Comparison of ENCODE assay signal across 24 cellular contexts in the genomic region with DNA sequence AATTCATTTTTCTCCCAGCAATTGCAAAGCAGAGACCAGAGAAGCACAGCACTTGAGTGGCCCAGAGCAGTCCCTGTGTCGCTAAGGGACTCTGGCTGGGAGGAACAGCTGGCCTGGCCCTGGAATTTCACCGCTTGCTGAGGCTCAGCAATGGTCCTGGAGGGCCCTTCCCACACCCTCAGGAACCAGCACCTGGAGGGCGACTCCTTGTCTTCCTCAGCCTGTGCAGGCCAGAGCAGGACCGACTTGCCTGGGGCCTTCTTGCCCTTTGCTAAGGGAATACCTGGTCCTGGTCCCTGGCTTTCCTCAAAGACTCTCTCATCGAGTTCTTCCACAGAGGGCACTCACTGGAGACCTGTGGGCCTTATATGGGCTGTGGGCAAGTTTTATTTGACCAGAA.
"Had no signal": no experiment of that assay in that cellular context is flagged by ENCODE, and none has a peak within 500 bp of the region (broad histone marks: within the 10 kb centered on the region; RNA-seq: fewer than 3 reads in every experiment).

No MANE protein-coding gene starts in this region.

- DNase-seq: dorsolateral prefrontal cortex; effector CD4-positive, alpha-beta T cell; foreskin fibroblast; gastrocnemius medialis; head of caudate nucleus; kidney; left lung; mesenchymal stem cell; mucosa of descending colon; naive B cell; nucleus accumbens; stimulated activated CD4-positive, alpha-beta T cell treated with anti-CD3 and anti-CD28 coated beads, Interleukin-12 subunit alpha, Interleukin-12 subunit beta, amount 100 ng/mL, for 4 hours; stimulated activated CD4-positive, alpha-beta T cell treated with anti-CD3 and anti-CD28 coated beads, Interleukin-1b, Interleukin-23, amount 100 ng/mL, for 48 hours; stimulated activated CD4-positive, alpha-beta T cell treated with anti-CD3 and anti-CD28 coated beads, Interleukin-4, amount 100 ng/mL, for 1 hour; stimulated activated naive CD4-positive, alpha-beta T cell treated with Interleukin-2 at 50 U/mL for 16 hours; stomach; thyroid gland; trophoblast cell had no signal

- H3K27ac ChIP-seq: dorsolateral prefrontal cortex, gastrocnemius medialis, left lung, prostate gland, right atrium auricular region, stomach, thyroid gland had no signal

- H3K9me3 ChIP-seq: gastrocnemius medialis, left lung, mucosa of descending colon, prostate gland, right atrium auricular region, stomach, thyroid gland had no signal

- ATAC-seq: gastrocnemius medialis; left lung; mucosa of descending colon; natural killer cell treated with Interleukin-12 subunit alpha and Interleukin-12 subunit beta and Interleukin-15 and Interleukin-18, amount 100 ng/mL, for 72 hours; sciatic nerve; stimulated activated effector memory CD8-positive, alpha-beta T cell treated with anti-CD3 and anti-CD28 coated beads, Interleukin-12 subunit alpha, Interleukin-12 subunit beta, amount 100 ng/mL, for 72 hours had no signal

- H3K27me3 ChIP-seq: gastrocnemius medialis, right atrium auricular region, thyroid gland had no signal

- H3K4me1 ChIP-seq: gastrocnemius medialis, left lung, right atrium auricular region, stomach, thyroid gland had no signal

- H3K36me3 ChIP-seq: gastrocnemius medialis, left lung, prostate gland, right atrium auricular region, stomach, thyroid gland had no signal

- H3K4me3 ChIP-seq: dorsolateral prefrontal cortex, gastrocnemius medialis, left lung, mucosa of descending colon, prostate gland, right atrium auricular region, smooth muscle cell, stomach, thyroid gland had no signal
